ENCODE assay signal across 8 cellular contexts in genomic region chr2:148021059-148021985, GRCh38. TPM values are rescaled to one million over a fixed set of nuclear protein-coding genes. Genes with fewer than 3 reads are reported as not detected.
A peak's percentile ranks its signal among the peaks of the same experiment; 100 is the strongest.
DNase-seq lines count a peak whose midpoint lies in the region; ATAC-seq, FAIRE-seq and TF ChIP-seq lines count a peak whose summit lies in the region.

TSS of gene MBD5 (plus strand) at chr2:148021091.

- H4K20me1 ChIP-seq in K562 (replicated peaks; ENCODE audit: control insufficient read depth, insufficient read depth, low read length): no peaks in the 10 kb centered on the region

- H3K9ac ChIP-seq in K562 (ENCODE audit: insufficient read depth in 1 of 2, low read depth in 2 of 2, low read length in 2 of 2): peak within 1 kb of the TSS; percentile 75 to 92

- H3K9me1 ChIP-seq in K562 (ENCODE audit: control insufficient read depth, insufficient read depth, low read length): no peaks in the 10 kb centered on the region

- in situ Hi-C loops in K562 (cut with MboI): no loop called here

- intact Hi-C loops in K562 (cut with micrococcal nuclease): loop anchor here (5.0 kb wide), 1 partner anchor 179 kb away; no protein-coding TSS in a partner anchor

- TF ChIP-seq POLR2A in K562 (conservative IDR thresholded peaks at IDR 0.05): peak; percentile 20; the same call in 1 of the 2 replicates

- H3K27ac ChIP-seq in K562 (ENCODE audit: extremely low read depth, low read depth, low read length): peak within 1 kb of the TSS; percentile 89

- DNase-seq in DMS 273 treated with DMSO at 0.1 percent for 48 hours (lab: John Stamatoyannopoulos, UW): peak; percentile 48
- peak; percentile 13 to 47 (median 23) for DNase-seq in K562 (ENCODE audit: extremely low read depth in 1 of 4, low spot score in 3 of 4)
- DNase-seq in smooth muscle cell of the brain vasculature (ENCODE audit: low read depth, low spot score): peak; percentile 36
- DNase-seq in SHP77 treated with DMSO at 0.1 percent for 48 hours (lab: John Stamatoyannopoulos, UW): no peak

- peaks cover 3% of the 10 kb centered on the region; the same call in 1 of the 3 replicates for H3K36me3 ChIP-seq in K562 (ENCODE audit: control insufficient read depth, insufficient read depth, low read length)

- WGBS in K562 (ENCODE audit: insufficient coverage, low coverage, missing lambda C conversion rate): 0% methylated on average over 4 of the region's 11 CpGs

- H3K4me2 ChIP-seq in K562 (ENCODE audit: insufficient read depth, low read length): peak within 1 kb of the TSS; percentile 99

- H3K27me3 ChIP-seq in K562 (ENCODE audit: control insufficient read depth in 2 of 2, insufficient read depth in 2 of 2, low read length in 2 of 2): no peaks in the 10 kb centered on the region

- peak within 1 kb of the TSS; percentile 92 for H2AFZ ChIP-seq in K562 (ENCODE audit: low read depth, low read length)

- no peak for FAIRE-seq in K562 (lab: Jason Lieb, UNC)

- peaks cover 88% of the 10 kb centered on the region for H3K79me2 ChIP-seq in K562 (ENCODE audit: control insufficient read depth, insufficient read depth, low read length)

- peaks cover 0 to 6% of the 10 kb centered on the region in 2 experiments; a peak in 2 of 5 replicates for H3K4me1 ChIP-seq in K562 (replicated peaks in 1 of 2; ENCODE audit: control insufficient read depth in 2 of 2, insufficient read depth in 2 of 2, low read length in 2 of 2)

- TF ChIP-seq EP300 in K562 (IDR thresholded peaks at IDR 0.05; ENCODE audit: low read length): no peak

- POLR2A ChIA-PET in K562 (lab: Yijun Ruan, JAX): interaction anchor here (0.5 to 1.1 kb wide), 4 partner anchors 25 to 488 kb away, joined by 3 to 4 read pairs (median 4); partner anchors contain the start of gene ACVR2A

- TF ChIP-seq RAD21 in K562 (CRISPR knock-in tag; conservative IDR thresholded peaks at IDR 0.05 in 1 of 2, IDR thresholded peaks at IDR 0.05 in 1 of 2): no peak

- CTCF ChIA-PET in K562 (lab: Yijun Ruan, JAX; ENCODE audit: low intra/inter-chr PET ratio): no interaction called here

- TSS peak; percentile 42 for BruUV-seq in K562 (replicated peaks; lab: Mats Ljungman, UMichigan)

- H3K4me3 ChIP-seq in K562 (peak within 1 kb of the TSS; percentile 82), iPS-18c (ENCODE audit: insufficient read depth, low read depth, low read length) (peak within 1 kb of the TSS; percentile 92)

- TF ChIP-seq CTCF in K562 (IDR thresholded peaks at IDR 0.05 in 2 of 3, conservative IDR thresholded peaks at IDR 0.05 in 1 of 3; ENCODE audit: insufficient read depth in 2 of 3, low read depth in 1 of 3, low read length in 3 of 3): no peak

- no peaks in the 10 kb centered on the region for H3K9me3 ChIP-seq in K562 (replicated peaks; ENCODE audit: control insufficient read depth, insufficient read depth, low read depth, low read length)
- no peaks in the 10 kb centered on the region for H3K9me3 ChIP-seq in iPS-18c (ENCODE audit: control insufficient read depth, insufficient read depth, low read length)

- ATAC-seq in GM19452 (IDR thresholded peaks at IDR 0.05; ENCODE audit: unreplicated experiment) (peak; percentile 44), HG03571 (IDR thresholded peaks at IDR 0.05; ENCODE audit: unreplicated experiment) (peak; percentile 26), SK-N-SH treated with all-trans-retinoic acid at 6 μM for 48 hours (peak; percentile 50), K562 (peak; percentile 24)

TF ChIP-seq in SK-N-SH treated with all-trans-retinoic acid at 6 μM for 48 hours, 23 proteins besides CTCF, POLR2A, EP300 and RAD21:
- TF ChIP-seq ISL1 (CRISPR knock-in tag; IDR thresholded peaks at IDR 0.05): no peak
- TF ChIP-seq PATZ1 (CRISPR knock-in tag; IDR thresholded peaks at IDR 0.05; ENCODE audit: borderline replicate concordance): peak; percentile 58
- no peak for TF ChIP-seq POU6F1 (CRISPR knock-in tag; IDR thresholded peaks at IDR 0.05; ENCODE audit: borderline replicate concordance, low read depth)
TF ChIP-seq in SK-N-SH treated with all-trans-retinoic acid at 6 μM for 48 hours: peak in this region for 1.

TF ChIP-seq in K562, 482 proteins besides CTCF, POLR2A, EP300 and RAD21 (continues in another document):
- TF ChIP-seq TFAP4 (CRISPR knock-in tag; IDR thresholded peaks at IDR 0.05; ENCODE audit: borderline replicate concordance) (peak; percentile 6; the same call in 1 of the 2 replicates), NRF1 (conservative IDR thresholded peaks at IDR 0.05 in 1 of 2, IDR thresholded peaks at IDR 0.05 in 1 of 2) (peak in 1 of 2 experiments; percentile 81; a peak in 3 of 4 replicates), CHD1 (IDR thresholded peaks at IDR 0.05; ENCODE audit: low read length) (peak; percentile 55), ZC3H4 (CRISPR knock-in tag; IDR thresholded peaks at IDR 0.05; ENCODE audit: borderline replicate concordance) (no peak), MYBL2 (IDR thresholded peaks at IDR 0.05; ENCODE audit: low read depth) (no peak), MYBL2 (CRISPR knock-in tag; IDR thresholded peaks at IDR 0.05; ENCODE audit: borderline replicate concordance) (no peak), MECOM (CRISPR knock-in tag; IDR thresholded peaks at IDR 0.05) (no peak), CCNT2 (IDR thresholded peaks at IDR 0.05; ENCODE audit: borderline replicate concordance, extremely low read depth, insufficient read length, low read depth, low read length) (no peak), ZZZ3 (IDR thresholded peaks at IDR 0.05) (no peak), PYGO2 (tag; IDR thresholded peaks at IDR 0.05) (0 out of 2 replicates have a peak, but pooled peaks have one; percentile 38), CBX1 (IDR thresholded peaks at IDR 0.05; ENCODE audit: low read depth) (no peak), SMARCE1 (IDR thresholded peaks at IDR 0.05) (no peak), MLX (CRISPR knock-in tag; conservative IDR thresholded peaks at IDR 0.05) (no peak), ELF2 (CRISPR knock-in tag; IDR thresholded peaks at IDR 0.05) (0 out of 2 replicates have a peak, but pooled peaks have one; percentile 2), AFF4 (CRISPR knock-in tag; IDR thresholded peaks at IDR 0.05) (peak; percentile 47; the same call in 1 of the 2 replicates), TAF1 (IDR thresholded peaks at IDR 0.05; ENCODE audit: control insufficient read depth, extremely low read depth, insufficient read depth, low read length, severe bottlenecking) (peak; percentile 76)

RNA-seq across cellular contexts. Expression of gene MBD5, which starts in this region (rescaled TPM):
- total RNA-seq in K562 (2011; cell fraction: chromatin; rRNA removed; ENCODE audit: low replicate concordance): 27.5 and 81.6 TPM in 2 replicates
- 19.5 and 21.8 TPM in 2 replicates for total RNA-seq in K562 (2011; cell fraction: nucleolus; rRNA removed)
- 51.9 and 119 TPM in 2 replicates for total RNA-seq in K562 (2011; cell fraction: nucleoplasm; rRNA removed)
- total RNA-seq in K562 (2014; rRNA removed) (5.1 and 5.4 TPM in 2 replicates), K562 (2014; rRNA removed; fragmentation: Illumina TruSeq; extraction: Trizol) (11.1 and 13.0 TPM in 2 replicates), K562 (2015; rRNA removed; fragmentation: Illumina TruSeq; extraction: Trizol) (9.5 and 12.0 TPM in 2 replicates), K562 (2021) (9.8 and 13.9 TPM in 2 replicates)
- polyA plus RNA-seq in K562 (2011; rRNA removed) (14.5 and 24.2 TPM in 2 replicates), K562 (2014; fragmentation: Illumina TruSeq; extraction: Trizol) (9.0 and 9.1 TPM in 2 replicates), K562 (2014; fragmentation: Nextera tagmentation; extraction: Ambion mirVana) (1 to 10 TPM; 3.4 to 3.6 TPM), K562 (2014; rRNA removed) (6.2 and 6.8 TPM in 2 replicates)
- 8.2 and 11.8 TPM in 2 replicates for polyA plus RNA-seq in K562 (2011; cell fraction: cytosol; rRNA removed)
- 32.2 and 33.0 TPM in 2 replicates for polyA plus RNA-seq in K562 (2011; cell fraction: nucleus; rRNA removed)
- polyA plus RNA-seq in K562 (2012): 7.0 and 9.5 TPM in 2 replicates
- 34.7 and 48.3 TPM in 2 replicates for polyA minus RNA-seq in K562 (2011; rRNA and poly(A)+ RNA removed)
- polyA minus RNA-seq in K562 (2011; cell fraction: cytosol; rRNA and poly(A)+ RNA removed): 7.8 and 18.7 TPM in 2 replicates
- 63.7 and 108 TPM in 2 replicates for polyA minus RNA-seq in K562 (2011; cell fraction: nucleus; rRNA and poly(A)+ RNA removed)
